1 cellular context compared by ENCODE assay signal in genomic region chr10:110008518-110009339, GRCh38.
TF ChIP-seq lines count a peak whose summit lies in the region.

No MANE protein-coding gene starts in this region.

TF ChIP-seq in GM12878, 131 proteins besides CTCF, POLR2A, EP300 and RAD21 (continued from another document):
- TF ChIP-seq ATF3 (IDR thresholded peaks at IDR 0.05; ENCODE audit: borderline replicate concordance, extremely low read depth, low read depth, low read length) (no peak), GATAD2B (conservative IDR thresholded peaks at IDR 0.05; ENCODE audit: low read depth) (no peak), STAT3 (IDR thresholded peaks at IDR 0.05; ENCODE audit: low read depth, low read length) (no peak), MXI1 (IDR thresholded peaks at IDR 0.05; ENCODE audit: low read depth, low read length) (peak; percentile 55; the same call in 1 of the 2 replicates), CREB1 (IDR thresholded peaks at IDR 0.05; ENCODE audit: low read depth) (peak; percentile 44; the same call in 1 of the 2 replicates), CREM (IDR thresholded peaks at IDR 0.05; ENCODE audit: low read depth) (no peak), ZNF622 (IDR thresholded peaks at IDR 0.05) (peak; percentile 43), ATF7 (IDR thresholded peaks at IDR 0.05; ENCODE audit: low read depth) (peak; percentile 71; the same call in 1 of the 2 replicates), EED (IDR thresholded peaks at IDR 0.05; ENCODE audit: low read depth) (no peak), ZNF24 (IDR thresholded peaks at IDR 0.05) (0 out of 2 replicates have a peak, but pooled peaks have one; percentile 9), STAT1 (conservative IDR thresholded peaks at IDR 0.05) (no peak), NR2F1 (conservative IDR thresholded peaks at IDR 0.05) (peak; percentile 86), ESRRA (IDR thresholded peaks at IDR 0.05; ENCODE audit: low read length) (no peak), KLF5 (IDR thresholded peaks at IDR 0.05; ENCODE audit: partially characterized antibody) (peak; percentile 49), IKZF1 (conservative IDR thresholded peaks at IDR 0.05) (0 out of 2 replicates have a peak, but pooled peaks have one; percentile 34), DPF2 (IDR thresholded peaks at IDR 0.05) (0 out of 2 replicates have a peak, but pooled peaks have one; percentile 11), SMARCA5 (IDR thresholded peaks at IDR 0.05) (no peak), CEBPZ (IDR thresholded peaks at IDR 0.05; ENCODE audit: low read depth, low read length) (no peak), HDGF (IDR thresholded peaks at IDR 0.05) (no peak), SKIL (IDR thresholded peaks at IDR 0.05; ENCODE audit: low read depth, poor library complexity, severe bottlenecking) (peak; percentile 26)
